In genomic region chr17:4064366-4064765, GRCh38 we compare ENCODE assay signal across 1 cellular context.
TF ChIP-seq lines count a peak whose summit lies in the region.

No MANE protein-coding gene starts in this region.

TF ChIP-seq in SK-N-SH, 30 proteins besides CTCF, POLR2A, EP300 and RAD21 (continued from another document):
- TF ChIP-seq REST (IDR thresholded peaks at IDR 0.05; ENCODE audit: low read depth, low read length) (no peak), SMC3 (IDR thresholded peaks at IDR 0.05; ENCODE audit: low read depth, low read length) (no peak), SIN3A (IDR thresholded peaks at IDR 0.05; ENCODE audit: borderline replicate concordance, low read depth, low read length) (no peak), GATA2 (CRISPR knock-in tag; IDR thresholded peaks at IDR 0.05) (no peak), ZBTB33 (IDR thresholded peaks at IDR 0.05; ENCODE audit: borderline replicate concordance, low read depth) (no peak), GABPA (IDR thresholded peaks at IDR 0.05; ENCODE audit: low read depth) (no peak), MXI1 (IDR thresholded peaks at IDR 0.05; ENCODE audit: low read depth, low read length) (no peak)
